In genomic region chr7:77752016-77752415, GRCh38 we compare ENCODE assay signal across 14 cellular contexts. TPM values are rescaled to one million over a fixed set of nuclear protein-coding genes. Genes with fewer than 3 reads are reported as not detected.
A peak's percentile ranks its signal among the peaks of the same experiment; 100 is the strongest.
DNase-seq lines count a peak whose midpoint lies in the region; ATAC-seq and TF ChIP-seq lines count a peak whose summit lies in the region.
"Had no signal": no experiment of that assay in that cellular context is flagged by ENCODE, and none has a peak within 500 bp of the region (broad histone marks: within the 10 kb centered on the region; RNA-seq: fewer than 3 reads in every experiment).

No MANE protein-coding gene starts in this region.

- H3K36me3 ChIP-seq in left lung = peaks cover 0 to 10% of the 10 kb centered on the region in 2 donors
- H3K36me3 ChIP-seq in neural progenitor cell = peaks cover 9% of the 10 kb centered on the region
- peaks cover 0 to 37% of the 10 kb centered on the region in 2 donors for H3K36me3 ChIP-seq in neuronal stem cell (replicated peaks in 1 of 2; ENCODE audit: control insufficient read depth in 2 of 2, insufficient read depth in 2 of 2, low read length in 2 of 2)
- H3K36me3 ChIP-seq: adrenal gland had no signal

- H3K27me3 Mint-ChIP-seq in neural progenitor cell (ENCODE audit: insufficient read depth, low read depth) = peaks cover 7% of the 10 kb centered on the region

- no CpG with 5 or more reads among the region's 2 CpGs for WGBS in neuronal stem cell (ENCODE audit: extremely low coverage in 2 of 2, insufficient read length in 2 of 2, insufficient replicate concordance in 1 of 2), 2 donors

- peaks cover 21% of the 10 kb centered on the region for H3K36me3 Mint-ChIP-seq in neural progenitor cell

- H2AFZ ChIP-seq in neural progenitor cell (replicated peaks) (no peak overlapping the region), neuronal stem cell (ENCODE audit: low read length) (no peak overlapping the region)
- H2AFZ ChIP-seq: GM23338 had no signal

- H2BK5ac ChIP-seq in neuronal stem cell (ENCODE audit: low read length) = no peak overlapping the region

- no peak overlapping the region for H4K91ac ChIP-seq in neuronal stem cell (ENCODE audit: low read depth, low read length, poor library complexity)

- H3K27me3 ChIP-seq in left lung (no peaks in the 10 kb centered on the region), neural progenitor cell (no peaks in the 10 kb centered on the region), neuronal stem cell (ENCODE audit: control insufficient read depth in 3 of 3, insufficient read depth in 3 of 3, low read depth in 1 of 3, low read length in 3 of 3) (no peaks in the 10 kb centered on the region)
- H3K27me3 ChIP-seq: adrenal gland had no signal

- TF ChIP-seq CTCF in left lung (IDR thresholded peaks at IDR 0.05) (no peak), neural progenitor cell (IDR thresholded peaks at IDR 0.05) (no peak)

- H3K4me2 ChIP-seq in neural progenitor cell (no peak overlapping the region), neuronal stem cell (ENCODE audit: insufficient read depth, low read length, poor library complexity, severe bottlenecking) (no peak overlapping the region)
- H3K4me2 ChIP-seq: GM23338 had no signal

- no peak overlapping the region for H2AK5ac ChIP-seq in neuronal stem cell (ENCODE audit: low read depth, low read length)

- no peak overlapping the region for H3K14ac ChIP-seq in neuronal stem cell (ENCODE audit: low read length)

- H3K23ac ChIP-seq in neuronal stem cell (ENCODE audit: low read depth, low read length, poor library complexity) = no peak overlapping the region

- H3K9me3 Mint-ChIP-seq in neural progenitor cell = no peaks in the 10 kb centered on the region
- H3K9me3 Mint-ChIP-seq: GM23338 had no signal

- H3K4me3 Mint-ChIP-seq in neural progenitor cell = no peak overlapping the region
- H3K4me3 Mint-ChIP-seq: GM23338 had no signal

- no peak overlapping the region for H3K27ac Mint-ChIP-seq in neural progenitor cell
- H3K27ac Mint-ChIP-seq: GM23338 had no signal

- no peak overlapping the region for H3K18ac ChIP-seq in neuronal stem cell (ENCODE audit: low read length)

- peak; percentile 69 for ATAC-seq in left lung
- ATAC-seq: GM23338 had no signal

- peaks cover 50% of the 10 kb centered on the region for H3K79me2 ChIP-seq in neural progenitor cell (ENCODE audit: low read depth)

- H3K4me1 ChIP-seq in left lung (peaks cover 9 to 34% of the 10 kb centered on the region in 2 donors), neural progenitor cell (no peaks in the 10 kb centered on the region), neuronal stem cell (ENCODE audit: control insufficient read depth in 2 of 2, insufficient read depth in 1 of 2, low read depth in 1 of 2, low read length in 2 of 2) (no peaks in the 10 kb centered on the region)

- H4K20me1 ChIP-seq in neural progenitor cell (ENCODE audit: low read depth) = peaks cover 4% of the 10 kb centered on the region

- intact Hi-C loops in left lung (cut with DNase I) = no loop called here

- H4K8ac ChIP-seq in neuronal stem cell (ENCODE audit: low read depth, low read length) = no peak overlapping the region

- H2BK12ac ChIP-seq in neuronal stem cell (ENCODE audit: low read length) = no peak overlapping the region

- H2BK120ac ChIP-seq in neuronal stem cell (ENCODE audit: low read depth, low read length) = no peak overlapping the region

- H3K79me1 ChIP-seq in neuronal stem cell (ENCODE audit: low read depth, low read length) = no peaks in the 10 kb centered on the region

- H3K4me3 ChIP-seq in left lung (no peak overlapping the region), neural progenitor cell (no peak overlapping the region), neuronal stem cell (ENCODE audit: low read length in 2 of 2) (no peak overlapping the region)
- H3K4me3 ChIP-seq: adrenal gland, GM23338 had no signal

- H3K9me3 ChIP-seq in left lung (no peaks in the 10 kb centered on the region), neural progenitor cell (ENCODE audit: low read depth) (no peaks in the 10 kb centered on the region), neuronal stem cell (replicated peaks in 1 of 2; ENCODE audit: control insufficient read depth in 2 of 2, insufficient read depth in 1 of 2, low read depth in 1 of 2, low read length in 2 of 2) (no peaks in the 10 kb centered on the region)
- H3K9me3 ChIP-seq: adrenal gland had no signal

- peaks cover 2% of the 10 kb centered on the region for H3F3A ChIP-seq in neural progenitor cell (ENCODE audit: low read depth)

- no peak overlapping the region for H3K27ac ChIP-seq in left lung
- no peak overlapping the region for H3K27ac ChIP-seq in neural progenitor cell
- no peak overlapping the region for H3K27ac ChIP-seq in neuronal stem cell (replicated peaks; ENCODE audit: low read length)
- H3K27ac ChIP-seq: adrenal gland, VCaP had no signal

- no peak overlapping the region for H3K9ac ChIP-seq in neural progenitor cell
- H3K9ac ChIP-seq in neuronal stem cell (ENCODE audit: low read depth, low read length, poor library complexity) = no peak overlapping the region

- H2BK15ac ChIP-seq in neuronal stem cell (ENCODE audit: low read length) = no peak overlapping the region

- DNase-seq in AML-193 (lab: John Stamatoyannopoulos, UW) = peak; percentile 95 to 99
- DNase-seq in GDM1 (lab: John Stamatoyannopoulos, UW) = peak; percentile 91
- DNase-seq in SKM-1 (lab: John Stamatoyannopoulos, UW; ENCODE audit: unreplicated experiment) = peak; percentile 85
- DNase-seq in left lung = no peak
- no peak for DNase-seq in NCI-H82 (lab: John Stamatoyannopoulos, UW)
- DNase-seq in anterior cingulate cortex (lab: John Stamatoyannopoulos, UW) = no peak
- DNase-seq in neural progenitor cell (ENCODE audit: low spot score) = no peak
- DNase-seq in neuronal stem cell (ENCODE audit: low spot score) = no peak
- DNase-seq: activated CD8-positive, alpha-beta memory T cell treated with anti-CD3 and anti-CD28 coated beads, Interleukin-2, amount 50 U/mL, for 48 hours; NCI-H226; stimulated activated CD4-positive, alpha-beta T cell treated with anti-CD3 and anti-CD28 coated beads, Interleukin-2, amount 100 ng/mL, for 24 hours had no signal

- no peaks in the 10 kb centered on the region for H3K4me1 Mint-ChIP-seq in neural progenitor cell
- H3K4me1 Mint-ChIP-seq: GM23338 had no signal

- no peak overlapping the region for H3K4ac ChIP-seq in neuronal stem cell (ENCODE audit: low read length)

RNA-seq across cellular contexts. Expression of gene TMEM60, which starts 46.2 kb away (rescaled TPM):
- total RNA-seq in left lung (10 to 100 TPM; 21.1 to 22.1 TPM), neural progenitor cell (ENCODE audit: low replicate concordance) (36.8 and 42.8 TPM in 2 replicates)
- polyA plus RNA-seq in neuronal stem cell (2013, experiment 1 of 2) = 36.4 TPM
- 36.2 TPM for polyA plus RNA-seq in neuronal stem cell (2013, experiment 2 of 2)

RNA-seq across cellular contexts. Expression of gene PHTF2, which starts 46.6 kb away (rescaled TPM):
- total RNA-seq in left lung (10 to 100 TPM; 16.2 to 20.0 TPM), neural progenitor cell (ENCODE audit: low replicate concordance) (33.0 and 38.6 TPM in 2 replicates)
- 22.0 TPM for polyA plus RNA-seq in neuronal stem cell (2013, experiment 1 of 2)
- 21.6 TPM for polyA plus RNA-seq in neuronal stem cell (2013, experiment 2 of 2)

RNA-seq across cellular contexts. Expression of gene RSBN1L, which starts 55.8 kb away (rescaled TPM):
- 10 to 100 TPM; 16.7 to 20.2 TPM for total RNA-seq in left lung
- total RNA-seq in neural progenitor cell (ENCODE audit: low replicate concordance) = 18.4 and 25.0 TPM in 2 replicates
- polyA plus RNA-seq in neuronal stem cell (2013, experiment 1 of 2) = 15.5 TPM
- 16.2 TPM for polyA plus RNA-seq in neuronal stem cell (2013, experiment 2 of 2)

Comparison
In these comparisons a context has a peak if more than half of its experiments do, and no peak if none do; other contexts are left out.
1. DNase-seq: peak in AML-193 (2 of 2), GDM1 (single experiment) and SKM-1 (single experiment); none in left lung (0 of 2), NCI-H82 (single experiment), anterior cingulate cortex (0 of 58), neural progenitor cell (single experiment) and neuronal stem cell (single experiment).